In genomic region chr11:128624269-128625170, GRCh38 we compare ENCODE assay signal across 10 cellular contexts. TPM values are rescaled to one million over a fixed set of nuclear protein-coding genes. Genes with fewer than 3 reads are reported as not detected.
DNase-seq lines count a peak whose midpoint lies in the region; TF ChIP-seq lines count a peak whose summit lies in the region.
"Had no signal": no experiment of that assay in that cellular context is flagged by ENCODE, and none has a peak within 500 bp of the region (broad histone marks: within the 10 kb centered on the region; RNA-seq: fewer than 3 reads in every experiment).

No MANE protein-coding gene starts in this region.

- peak overlapping the region; percentile 60 for H2AFZ ChIP-seq in MM.1S (ENCODE audit: low read length)

- peak overlapping the region; percentile 85 for H3K27ac ChIP-seq in MM.1S (ENCODE audit: low read length)
- H3K27ac ChIP-seq in prostate gland: peak overlapping the region; percentile 14 to 19
- no peak overlapping the region for H3K27ac ChIP-seq in tibial artery
- H3K27ac ChIP-seq: A549, SJSA1 had no signal

- TF ChIP-seq POLR2A in prostate gland (IDR thresholded peaks at IDR 0.05): no peak

- peaks cover 17% of the 10 kb centered on the region for H3F3A ChIP-seq in MM.1S (ENCODE audit: insufficient read depth, low read length)

- no peaks in the 10 kb centered on the region for H3K9me3 ChIP-seq in MM.1S (replicated peaks; ENCODE audit: insufficient read depth, low read length)
- no peaks in the 10 kb centered on the region for H3K9me3 ChIP-seq in prostate gland
- no peaks in the 10 kb centered on the region for H3K9me3 ChIP-seq in tibial artery
- H3K9me3 ChIP-seq: A549, SJSA1 had no signal

- intact Hi-C loops in prostate gland (cut with DNase I) (no loop called here), tibial artery (cut with DNase I; ENCODE audit: low total_unique reads) (loop anchor here (10.0 kb wide), 1 partner anchor 70 kb away; no protein-coding TSS in a partner anchor)

- no peaks in the 10 kb centered on the region for H3K79me2 ChIP-seq in MM.1S (ENCODE audit: low read length)

- H3K4me2 ChIP-seq in MM.1S (ENCODE audit: low read depth, low read length): peak overlapping the region; percentile 41; the same call in 1 of the 2 replicates
- H3K4me2 ChIP-seq: A549 had no signal

- no peaks in the 10 kb centered on the region for H3K36me3 ChIP-seq in MM.1S (replicated peaks; ENCODE audit: insufficient read depth, low read length)
- no peaks in the 10 kb centered on the region for H3K36me3 ChIP-seq in prostate gland
- H3K36me3 ChIP-seq in tibial artery: no peaks in the 10 kb centered on the region
- H3K36me3 ChIP-seq: SJSA1 had no signal

- H3K27me3 ChIP-seq in MM.1S (replicated peaks; ENCODE audit: insufficient read depth, low read length) (no peaks in the 10 kb centered on the region), prostate gland (replicated peaks; ENCODE audit: insufficient read depth) (no peaks in the 10 kb centered on the region), tibial artery (no peaks in the 10 kb centered on the region)
- H3K27me3 ChIP-seq: SJSA1 had no signal

- H3K4me3 ChIP-seq in MM.1S (ENCODE audit: low read length) (0 out of 2 replicates have a peak overlapping the region, but pooled peaks have one; percentile 5), prostate gland (no peak overlapping the region), tibial artery (no peak overlapping the region)
- H3K4me3 ChIP-seq: A549, SJSA1 had no signal

- H3K9me2 ChIP-seq in MM.1S (replicated peaks; ENCODE audit: insufficient read depth, low read length): no peaks in the 10 kb centered on the region

- H3K4me1 ChIP-seq in MM.1S (ENCODE audit: low read length): peaks cover 29% of the 10 kb centered on the region
- no peaks in the 10 kb centered on the region for H3K4me1 ChIP-seq in prostate gland (replicated peaks)
- H3K4me1 ChIP-seq in tibial artery: peaks cover 0 to under 1% (median 0%) of the 10 kb centered on the region in 4 donors
- H3K4me1 ChIP-seq: SJSA1 had no signal

- peak overlapping the region; percentile 41; the same call in 1 of the 2 replicates for H3K9ac ChIP-seq in MM.1S (ENCODE audit: low read length)

- DNase-seq in NCI-H748 (lab: John Stamatoyannopoulos, UW; ENCODE audit: unreplicated experiment) (peak; percentile 59), NCI-H748 treated with DMSO at 0.1 percent for 48 hours (lab: John Stamatoyannopoulos, UW) (no peak), MM.1S (peak; percentile 71), prostate gland (ENCODE audit: low spot score) (peak; percentile 51), NCI-H1417 (lab: John Stamatoyannopoulos, UW) (no peak), tibial artery (no peak), dedifferentiated amniotic fluid mesenchymal stem cell (ENCODE audit: extremely low spot score) (no peak)
- DNase-seq in activated T-cell treated with anti-CD3 and anti-CD28 coated beads, Interleukin-2, amount 50 U/mL, for 48 hours: peak; percentile 70 to 71

- no peaks in the 10 kb centered on the region for H4K20me1 ChIP-seq in MM.1S (ENCODE audit: insufficient read depth, low read length)

- 66% methylated on average over 18 of the region's 18 CpGs for WGBS in prostate gland

- TF ChIP-seq CTCF in MM.1S (IDR thresholded peaks at IDR 0.05; ENCODE audit: low read length) (no peak), prostate gland (IDR thresholded peaks at IDR 0.05) (no peak), tibial artery (IDR thresholded peaks at IDR 0.05) (no peak)

RNA-seq across cellular contexts. Expression of gene ETS1, which starts 37.2 kb away (rescaled TPM):
- total RNA-seq in prostate gland: 10 to 100 TPM; 15.2 to 30.0 TPM

Comparison
In these comparisons a context has a peak if more than half of its experiments do, and no peak if none do; other contexts are left out.
1. DNase-seq: peak in NCI-H748 (single experiment), MM.1S (single experiment), activated T-cell treated with anti-CD3 and anti-CD28 coated beads, Interleukin-2, amount 50 U/mL, for 48 hours (2 of 2) and prostate gland (single experiment); none in NCI-H748 treated with DMSO at 0.1 percent for 48 hours (single experiment), NCI-H1417 (0 of 3), tibial artery (0 of 2) and dedifferentiated amniotic fluid mesenchymal stem cell (single experiment).
2. H3K27ac ChIP-seq: peak in MM.1S (single experiment) and prostate gland (2 of 2); none in tibial artery (0 of 2).